21 cellular contexts compared by ENCODE assay signal in the genomic region with DNA sequence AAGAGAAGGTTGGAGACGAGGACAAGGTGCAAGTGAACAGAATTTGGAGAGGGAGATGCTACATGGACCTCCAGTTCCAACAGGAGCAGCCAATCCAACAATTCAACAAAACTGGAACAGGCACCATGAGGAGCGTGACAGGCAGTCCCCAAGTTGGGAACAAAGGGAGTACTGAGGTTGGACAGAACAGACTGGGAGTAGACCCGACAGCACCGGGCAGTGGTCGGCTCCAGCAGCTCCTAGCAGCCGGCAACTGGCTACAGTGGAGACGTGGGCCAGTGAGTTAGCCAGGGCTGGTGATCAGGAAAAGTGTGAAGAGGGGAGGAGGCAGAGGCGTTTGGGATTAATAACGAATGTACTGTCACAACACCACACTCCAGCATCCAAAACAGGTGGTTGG. TPM values are rescaled to one million over a fixed set of nuclear protein-coding genes. Genes with fewer than 3 reads are reported as not detected.
DNase-seq lines count a peak whose midpoint lies in the region; ATAC-seq, FAIRE-seq and TF ChIP-seq lines count a peak whose summit lies in the region.
"Had no signal": no experiment of that assay in that cellular context is flagged by ENCODE, and none has a peak within 500 bp of the region (broad histone marks: within the 10 kb centered on the region; RNA-seq: fewer than 3 reads in every experiment).

No MANE protein-coding gene starts in this region.

- H3K27ac ChIP-seq in WERI-Rb-1 = no peak overlapping the region

- no peaks in the 10 kb centered on the region for H3K36me3 Mint-ChIP-seq in stimulated activated effector memory CD8-positive, alpha-beta T cell treated with anti-CD3 and anti-CD28 coated beads, Interleukin-12 subunit alpha, Interleukin-12 subunit beta, amount 100 ng/mL, for 72 hours
- no peaks in the 10 kb centered on the region for H3K36me3 Mint-ChIP-seq in mesothelial cell of epicardium

- H3K9me3 ChIP-seq in WERI-Rb-1 (ENCODE audit: severe bottlenecking) = no peaks in the 10 kb centered on the region
- H3K9me3 ChIP-seq: BE2C had no signal

- peak; percentile 56 for DNase-seq in D341Med (ENCODE audit: low spot score)
- peak; percentile 37 for DNase-seq in D721Med (ENCODE audit: insufficient read length, low spot score)
- peak; percentile 46 for DNase-seq in WERI-Rb-1
- no peak for DNase-seq in stimulated activated effector memory CD8-positive, alpha-beta T cell treated with anti-CD3 and anti-CD28 coated beads, Interleukin-12 subunit alpha, Interleukin-12 subunit beta, amount 100 ng/mL, for 72 hours (ENCODE audit: low spot score in 2 of 2)
- no peak for DNase-seq in iPS-NIHi7 (ENCODE audit: extremely low spot score)
- no peak for DNase-seq in NCI-H2081 (lab: John Stamatoyannopoulos, UW)
- no peak for DNase-seq in mesothelial cell of epicardium (ENCODE audit: low spot score in 2 of 2, unreplicated experiment in 2 of 2)
- DNase-seq: ACHN; BE2C; CD4-positive, CD25-positive, alpha-beta regulatory T cell; CD8-positive, alpha-beta memory T cell; COR-L47; DMS153; DMS79; GDM1; HCEC 1CT had no signal

- no peak overlapping the region for H3K4me3 Mint-ChIP-seq in stimulated activated effector memory CD8-positive, alpha-beta T cell treated with anti-CD3 and anti-CD28 coated beads, Interleukin-12 subunit alpha, Interleukin-12 subunit beta, amount 100 ng/mL, for 72 hours
- no peak overlapping the region for H3K4me3 Mint-ChIP-seq in mesothelial cell of epicardium
- H3K4me3 Mint-ChIP-seq: CD4-positive, CD25-positive, alpha-beta regulatory T cell; GM23338 had no signal

- no peak for TF ChIP-seq CTCF in D721Med (IDR thresholded peaks at IDR 0.05; ENCODE audit: insufficient read depth, missing control alignments)
- TF ChIP-seq CTCF in WERI-Rb-1 (IDR thresholded peaks at IDR 0.05; ENCODE audit: low read depth, low read length) = no peak
- TF ChIP-seq CTCF in mesothelial cell of epicardium (IDR thresholded peaks at IDR 0.05; ENCODE audit: unreplicated experiment) = no peak

- H3K4me1 Mint-ChIP-seq in stimulated activated effector memory CD8-positive, alpha-beta T cell treated with anti-CD3 and anti-CD28 coated beads, Interleukin-12 subunit alpha, Interleukin-12 subunit beta, amount 100 ng/mL, for 72 hours = no peaks in the 10 kb centered on the region
- peaks cover 7% of the 10 kb centered on the region for H3K4me1 Mint-ChIP-seq in mesothelial cell of epicardium
- H3K4me1 Mint-ChIP-seq: GM23338 had no signal

- no peak overlapping the region for H3K4me3 ChIP-seq in WERI-Rb-1 (ENCODE audit: low read depth, low read length)
- H3K4me3 ChIP-seq: GM23338 had no signal

- no peaks in the 10 kb centered on the region for H3K27me3 ChIP-seq in WERI-Rb-1 (ENCODE audit: insufficient read depth, low read depth, severe bottlenecking)

- H3K9me3 Mint-ChIP-seq in stimulated activated effector memory CD8-positive, alpha-beta T cell treated with anti-CD3 and anti-CD28 coated beads, Interleukin-12 subunit alpha, Interleukin-12 subunit beta, amount 100 ng/mL, for 72 hours = no peaks in the 10 kb centered on the region
- no peaks in the 10 kb centered on the region for H3K9me3 Mint-ChIP-seq in mesothelial cell of epicardium
- H3K9me3 Mint-ChIP-seq: CD4-positive, CD25-positive, alpha-beta regulatory T cell; CD8-positive, alpha-beta memory T cell; GM23338 had no signal

- no peak for FAIRE-seq in D721Med (lab: Jason Lieb, UNC)
- FAIRE-seq: A204.1, GM12892, GM18507, H54 had no signal

- H3K27me3 Mint-ChIP-seq in mesothelial cell of epicardium (ENCODE audit: low read depth) = no peaks in the 10 kb centered on the region
- H3K27me3 Mint-ChIP-seq: CD8-positive, alpha-beta memory T cell had no signal

- ATAC-seq in stimulated activated effector memory CD8-positive, alpha-beta T cell treated with anti-CD3 and anti-CD28 coated beads, Interleukin-12 subunit alpha, Interleukin-12 subunit beta, amount 100 ng/mL, for 72 hours = no peak
- ATAC-seq: GM23338 had no signal

- H3K27ac Mint-ChIP-seq in stimulated activated effector memory CD8-positive, alpha-beta T cell treated with anti-CD3 and anti-CD28 coated beads, Interleukin-12 subunit alpha, Interleukin-12 subunit beta, amount 100 ng/mL, for 72 hours = peak overlapping the region; percentile 51
- H3K27ac Mint-ChIP-seq in mesothelial cell of epicardium = no peak overlapping the region
- H3K27ac Mint-ChIP-seq: CD4-positive, CD25-positive, alpha-beta regulatory T cell; CD8-positive, alpha-beta memory T cell; GM23338 had no signal

- H3K36me3 ChIP-seq in WERI-Rb-1 = peaks cover 60% of the 10 kb centered on the region
- H3K36me3 ChIP-seq: BE2C had no signal

RNA-seq across cellular contexts. Expression of a gene that starts 16.4 kb away (rescaled TPM):
- total RNA-seq in mesothelial cell of epicardium = 9.2 to 10.7 TPM (median 9.5 TPM) in 3 replicates

Comparison
In these comparisons a context has a peak if more than half of its experiments do, and no peak if none do; other contexts are left out.
1. DNase-seq: peak in D341Med (single experiment), D721Med (single experiment) and WERI-Rb-1 (single experiment); none in stimulated activated effector memory CD8-positive, alpha-beta T cell treated with anti-CD3 and anti-CD28 coated beads, Interleukin-12 subunit alpha, Interleukin-12 subunit beta, amount 100 ng/mL, for 72 hours (0 of 2), iPS-NIHi7 (single experiment), NCI-H2081 (0 of 2) and mesothelial cell of epicardium (0 of 2).